Comparison of ENCODE assay signal across 9 cellular contexts in the genomic region with DNA sequence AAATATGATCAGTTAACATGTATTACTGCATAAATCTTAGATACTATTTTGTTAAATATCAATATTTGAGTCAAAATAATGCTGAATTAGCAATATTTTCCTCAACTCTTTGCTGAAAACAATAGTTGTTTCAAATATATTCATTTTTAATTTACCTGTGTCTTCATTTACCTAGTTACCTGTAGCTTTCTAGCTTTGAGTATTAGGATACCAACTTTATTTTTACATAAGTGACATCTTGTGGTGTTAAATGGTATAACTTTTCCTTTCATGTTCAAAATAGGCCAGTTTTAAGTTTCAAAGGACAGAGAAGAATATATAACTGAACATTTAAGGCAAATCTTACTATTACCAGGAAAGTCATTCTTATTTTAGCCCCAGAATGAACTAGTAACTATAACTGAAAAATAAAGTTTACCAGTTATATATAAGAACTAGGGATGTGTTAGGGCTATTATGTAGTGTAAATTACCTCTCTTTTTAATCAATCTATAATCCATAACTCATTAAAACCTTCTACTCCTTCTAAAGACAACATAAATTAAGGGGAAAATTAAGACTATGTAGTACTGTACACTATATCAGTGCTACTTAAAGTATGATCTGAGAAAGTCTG. TPM values are rescaled to one million over a fixed set of nuclear protein-coding genes. Genes with fewer than 3 reads are reported as not detected.
DNase-seq lines count a peak whose midpoint lies in the region; ATAC-seq, FAIRE-seq and TF ChIP-seq lines count a peak whose summit lies in the region.
"Had no signal": no experiment of that assay in that cellular context is flagged by ENCODE, and none has a peak within 500 bp of the region (broad histone marks: within the 10 kb centered on the region; RNA-seq: fewer than 3 reads in every experiment).

No MANE protein-coding gene starts in this region.

- H3K36me3 Mint-ChIP-seq in CD4-positive, CD25-positive, alpha-beta regulatory T cell: peaks cover 14% of the 10 kb centered on the region
- H3K36me3 Mint-ChIP-seq in activated CD8-positive, alpha-beta T cell treated with anti-CD3 and anti-CD28 coated beads for 36 hours (ENCODE audit: low read depth): peaks cover 11% of the 10 kb centered on the region

- CTCF ChIA-PET in activated CD8-positive, alpha-beta T cell treated with anti-CD3 and anti-CD28 coated beads for 36 hours (lab: Charles Lee): interaction anchor here (1.0 to 1.2 kb wide), 2 partner anchors 31 to 51 kb away, joined by 4 read pairs; no protein-coding TSS in a partner anchor
- CTCF ChIA-PET in HepG2 (lab: Yijun Ruan, JAX; ENCODE audit: low intra/inter-chr PET ratio, low total read pairs): no interaction called here

- peak in 2 of 3 donors; percentile 33 to 34 for DNase-seq in CD4-positive, CD25-positive, alpha-beta regulatory T cell
- no peak for DNase-seq in activated CD8-positive, alpha-beta T cell treated with anti-CD3 and anti-CD28 coated beads for 36 hours
- DNase-seq in HepG2 (ENCODE audit: low spot score) (no peak), NCI-H524 (lab: John Stamatoyannopoulos, UW) (no peak), NOMO-1 treated with DMSO at 0.1 percent for 48 hours (lab: John Stamatoyannopoulos, UW; ENCODE audit: unreplicated experiment) (no peak), aorta (no peak), HTR-8/SVneo (ENCODE audit: insufficient read length, low spot score) (no peak)

- H2AFZ ChIP-seq in HepG2 (ENCODE audit: low read length): no peak overlapping the region

- no peak overlapping the region for H3K9ac ChIP-seq in HepG2 (ENCODE audit: insufficient read depth, low read depth, low read length)

- FAIRE-seq in HepG2 (lab: Jason Lieb, UNC) (peak; percentile 47), HTR-8/SVneo (lab: Jason Lieb, UNC) (no peak)

- H3K4me2 ChIP-seq in HepG2 (ENCODE audit: low read depth, low read length): no peak overlapping the region

- H3K79me2 ChIP-seq in HepG2 (ENCODE audit: insufficient read depth, low read length): peaks cover 30% of the 10 kb centered on the region

- intact Hi-C loops in activated CD8-positive, alpha-beta T cell treated with anti-CD3 and anti-CD28 coated beads for 36 hours (cut with micrococcal nuclease): loop anchor here (10.0 kb wide), 1 partner anchor 1064 kb away; no protein-coding TSS in a partner anchor
- intact Hi-C loops in HepG2 (cut with micrococcal nuclease; ENCODE audit: unreplicated experiment) (no loop called here), aorta (cut with DNase I) (no loop called here)

- POLR2A ChIA-PET in activated CD8-positive, alpha-beta T cell treated with anti-CD3 and anti-CD28 coated beads for 36 hours (lab: Charles Lee): no interaction called here
- POLR2A ChIA-PET in HepG2 (lab: Yijun Ruan, JAX): no interaction called here

- no peak for TF ChIP-seq EP300 in HepG2 (IDR thresholded peaks at IDR 0.05; ENCODE audit: low read depth in 2 of 2, low read length in 2 of 2)
- TF ChIP-seq EP300 in HepG2 (CRISPR knock-in tag; IDR thresholded peaks at IDR 0.05; ENCODE audit: borderline replicate concordance): no peak

- peak overlapping the region in 1 of 4 donors; percentile 61 for H3K4me3 Mint-ChIP-seq in CD4-positive, CD25-positive, alpha-beta regulatory T cell
- no peak overlapping the region for H3K4me3 Mint-ChIP-seq in activated CD8-positive, alpha-beta T cell treated with anti-CD3 and anti-CD28 coated beads for 36 hours

- no peak overlapping the region for H3K4me3 ChIP-seq in CD4-positive, CD25-positive, alpha-beta regulatory T cell (ENCODE audit: low read depth, low read length)
- H3K4me3 ChIP-seq in HepG2 (replicated peaks in 1 of 3; ENCODE audit: insufficient read depth in 1 of 3, low read depth in 2 of 3, low read length in 3 of 3): no peak overlapping the region
- no peak overlapping the region for H3K4me3 ChIP-seq in aorta (ENCODE audit: low read length in 2 of 2)

- H3K4me1 Mint-ChIP-seq in CD4-positive, CD25-positive, alpha-beta regulatory T cell: peaks cover 24 to 29% (median 26%) of the 10 kb centered on the region in 4 donors
- H3K4me1 Mint-ChIP-seq in activated CD8-positive, alpha-beta T cell treated with anti-CD3 and anti-CD28 coated beads for 36 hours (ENCODE audit: low read depth): peaks cover 20% of the 10 kb centered on the region

- no peak overlapping the region for H3K27ac ChIP-seq in CD4-positive, CD25-positive, alpha-beta regulatory T cell (ENCODE audit: insufficient read depth, low read length, poor library complexity, severe bottlenecking)
- H3K27ac ChIP-seq in HepG2 (ENCODE audit: extremely low read length, insufficient read depth, low read length) (no peak overlapping the region), aorta (ENCODE audit: low read depth in 1 of 2, low read length in 2 of 2) (no peak overlapping the region)
- H3K27ac ChIP-seq: HL-60 had no signal

- in situ Hi-C loops in HepG2 (cut with HindIII; ENCODE audit: extremely low pct_ligation_motif_present, low pct_unique_long_range_greater_than_20kb): no loop called here

- peak; percentile 63 for TF ChIP-seq CTCF in activated CD8-positive, alpha-beta T cell treated with anti-CD3 and anti-CD28 coated beads for 36 hours (IDR thresholded peaks at IDR 0.05)
- TF ChIP-seq CTCF in HepG2 (CRISPR knock-in tag; IDR thresholded peaks at IDR 0.05): no peak; the same call in 1 of the 2 replicates

- no peak for TF ChIP-seq RAD21 in HepG2 (CRISPR knock-in tag; IDR thresholded peaks at IDR 0.05)

- TF ChIP-seq POLR2A in HepG2 (IDR thresholded peaks at IDR 0.05; ENCODE audit: insufficient read depth in 1 of 2, low read depth in 2 of 2, low read length in 2 of 2): no peak

- no peak overlapping the region for H3K27ac Mint-ChIP-seq in CD4-positive, CD25-positive, alpha-beta regulatory T cell
- no peak overlapping the region for H3K27ac Mint-ChIP-seq in activated CD8-positive, alpha-beta T cell treated with anti-CD3 and anti-CD28 coated beads for 36 hours

- H3K27me3 Mint-ChIP-seq in CD4-positive, CD25-positive, alpha-beta regulatory T cell: no peaks in the 10 kb centered on the region
- no peaks in the 10 kb centered on the region for H3K27me3 Mint-ChIP-seq in activated CD8-positive, alpha-beta T cell treated with anti-CD3 and anti-CD28 coated beads for 36 hours

- H3K9me3 ChIP-seq in CD4-positive, CD25-positive, alpha-beta regulatory T cell (ENCODE audit: control insufficient read depth in 2 of 2, low read length in 2 of 2): no peaks in the 10 kb centered on the region
- H3K9me3 ChIP-seq in HepG2 (ENCODE audit: low read length): no peaks in the 10 kb centered on the region
- H3K9me3 ChIP-seq in aorta (ENCODE audit: control insufficient read depth, low read length): no peaks in the 10 kb centered on the region

- no peaks in the 10 kb centered on the region for H3K4me1 ChIP-seq in CD4-positive, CD25-positive, alpha-beta regulatory T cell (ENCODE audit: control insufficient read depth, insufficient read depth, low read length, poor library complexity, severe bottlenecking)
- H3K4me1 ChIP-seq in HepG2 (ENCODE audit: insufficient read depth, low read length) (peaks cover 22% of the 10 kb centered on the region), aorta (ENCODE audit: control insufficient read depth in 1 of 2, insufficient read depth in 2 of 2, low read length in 2 of 2) (peaks cover 0 to 7% of the 10 kb centered on the region in 2 donors)

- H4K20me1 ChIP-seq in HepG2 (ENCODE audit: insufficient read depth, low read length): peaks cover 8% of the 10 kb centered on the region; the same call in 1 of the 2 replicates

- no peak for ATAC-seq in CD4-positive, CD25-positive, alpha-beta regulatory T cell (ENCODE audit: low read depth in 2 of 2)
- ATAC-seq in HG02610 (IDR thresholded peaks at IDR 0.05; ENCODE audit: unreplicated experiment) (peak; percentile 45), HepG2 (peak; percentile 47; the same call in 2 of the 3 replicates), aorta (ENCODE audit: low FRiP score) (no peak)
- no peak for ATAC-seq in activated CD8-positive, alpha-beta T cell treated with anti-CD3 and anti-CD28 coated beads for 36 hours

- H3K9me3 Mint-ChIP-seq in CD4-positive, CD25-positive, alpha-beta regulatory T cell: no peaks in the 10 kb centered on the region
- no peaks in the 10 kb centered on the region for H3K9me3 Mint-ChIP-seq in activated CD8-positive, alpha-beta T cell treated with anti-CD3 and anti-CD28 coated beads for 36 hours

- H3K36me3 ChIP-seq in CD4-positive, CD25-positive, alpha-beta regulatory T cell (ENCODE audit: control insufficient read depth, insufficient read depth, low read length): peaks cover 18% of the 10 kb centered on the region
- H3K36me3 ChIP-seq in HepG2 (replicated peaks in 1 of 2; ENCODE audit: control insufficient read depth in 1 of 2, insufficient read depth in 2 of 2, low read length in 2 of 2): peaks cover 5 to 20% of the 10 kb centered on the region in 2 experiments; a peak in 4 of 5 replicates
- no peaks in the 10 kb centered on the region for H3K36me3 ChIP-seq in aorta (ENCODE audit: control insufficient read depth in 1 of 2, insufficient read depth in 2 of 2, low read length in 1 of 2)

- no peaks in the 10 kb centered on the region for H3K27me3 ChIP-seq in CD4-positive, CD25-positive, alpha-beta regulatory T cell (ENCODE audit: control insufficient read depth, insufficient read depth, low read length)
- H3K27me3 ChIP-seq in HepG2 (ENCODE audit: control insufficient read depth in 1 of 2, insufficient read depth in 2 of 2, low read length in 2 of 2) (no peaks in the 10 kb centered on the region), aorta (ENCODE audit: control insufficient read depth in 1 of 2, insufficient read depth in 2 of 2, low read length in 1 of 2) (no peaks in the 10 kb centered on the region)

- no TSS peak for BruUV-seq in HepG2 (replicated peaks; lab: Mats Ljungman, UMichigan)

RNA-seq across cellular contexts. Expression of a gene that starts 25.3 kb away (rescaled TPM):
- total RNA-seq in CD4-positive, CD25-positive, alpha-beta regulatory T cell: 44.5 TPM
- polyA plus RNA-seq in CD4-positive, CD25-positive, alpha-beta regulatory T cell: 10 to 100 TPM; 27.9 to 36.0 (median 30.7) TPM
- total RNA-seq in activated CD8-positive, alpha-beta T cell treated with anti-CD3 and anti-CD28 coated beads for 36 hours: 10 to 100 TPM; 33.0 to 34.4 TPM
- total RNA-seq in HepG2 (2016; rRNA removed; fragmentation: Illumina TruSeq; extraction: Trizol) (51.2 and 83.8 TPM in 2 replicates), aorta (10 to 100 TPM; 45.5 to 46.7 TPM)
- 19.0 and 26.0 TPM in 2 replicates for total RNA-seq in HepG2 (2016; cell fraction: cytosol; rRNA removed; fragmentation: Illumina TruSeq; extraction: Trizol; ENCODE audit: low read depth)
- total RNA-seq in HepG2 (2016; cell fraction: insoluble cytoplasmic fraction; rRNA removed; fragmentation: Illumina TruSeq; extraction: Trizol): 45.8 and 80.1 TPM in 2 replicates
- 22.8 and 27.8 TPM in 2 replicates for total RNA-seq in HepG2 (2016; cell fraction: membrane; rRNA removed; fragmentation: Illumina TruSeq; extraction: Trizol)
- 56.8 and 65.2 TPM in 2 replicates for total RNA-seq in HepG2 (2016; cell fraction: nucleus; rRNA removed; fragmentation: Illumina TruSeq; extraction: Trizol)
- polyA plus RNA-seq in HepG2 (2011; rRNA removed) (29.4 and 37.7 TPM in 2 replicates), aorta (10 to 100 TPM; 17.8 to 28.7 TPM)
- polyA plus RNA-seq in HepG2 (2011; cell fraction: cytosol; rRNA removed): 21.3 and 33.2 TPM in 2 replicates
- 11.4 and 15.6 TPM in 2 replicates for polyA plus RNA-seq in HepG2 (2011; cell fraction: nucleus; rRNA removed)
- polyA plus RNA-seq in HepG2 (2012): 24.5 and 32.4 TPM in 2 replicates
- 4.0 and 5.3 TPM in 2 replicates for polyA plus RNA-seq in HepG2 (2016; cell fraction: cytosol; fragmentation: Illumina TruSeq; extraction: Trizol; ENCODE audit: low read depth)
- polyA plus RNA-seq in HepG2 (2016; cell fraction: insoluble cytoplasmic fraction; fragmentation: Illumina TruSeq; extraction: Trizol; ENCODE audit: low read depth): 69.2 and 81.5 TPM in 2 replicates
- polyA plus RNA-seq in HepG2 (2016; cell fraction: membrane; fragmentation: Illumina TruSeq; extraction: Trizol; ENCODE audit: low read depth): 12.3 and 17.1 TPM in 2 replicates
- 44.4 and 45.6 TPM in 2 replicates for polyA plus RNA-seq in HepG2 (2016; cell fraction: nucleus; fragmentation: Illumina TruSeq; extraction: Trizol; ENCODE audit: insufficient read depth, low read depth)
- 29.0 and 31.4 TPM in 2 replicates for polyA minus RNA-seq in HepG2 (2011; rRNA and poly(A)+ RNA removed; ENCODE audit: low replicate concordance)
- 24.6 and 25.0 TPM in 2 replicates for polyA minus RNA-seq in HepG2 (2011; cell fraction: cytosol; rRNA and poly(A)+ RNA removed)
- 109 and 111 TPM in 2 replicates for polyA minus RNA-seq in HepG2 (2011; cell fraction: nucleus; rRNA and poly(A)+ RNA removed)

Comparison
In these comparisons a context has a peak if more than half of its experiments do, and no peak if none do; other contexts are left out.
1. ATAC-seq: peak in HG02610 (single experiment) and HepG2 (single experiment); none in CD4-positive, CD25-positive, alpha-beta regulatory T cell (0 of 2), activated CD8-positive, alpha-beta T cell treated with anti-CD3 and anti-CD28 coated beads for 36 hours (single experiment) and aorta (single experiment).
2. DNase-seq: peak in CD4-positive, CD25-positive, alpha-beta regulatory T cell (2 of 3); none in activated CD8-positive, alpha-beta T cell treated with anti-CD3 and anti-CD28 coated beads for 36 hours (single experiment), HepG2 (single experiment), NCI-H524 (0 of 2), NOMO-1 treated with DMSO at 0.1 percent for 48 hours (single experiment), aorta (0 of 2) and HTR-8/SVneo (single experiment).